ENCODE assay signal across 14 cellular contexts in the genomic region with DNA sequence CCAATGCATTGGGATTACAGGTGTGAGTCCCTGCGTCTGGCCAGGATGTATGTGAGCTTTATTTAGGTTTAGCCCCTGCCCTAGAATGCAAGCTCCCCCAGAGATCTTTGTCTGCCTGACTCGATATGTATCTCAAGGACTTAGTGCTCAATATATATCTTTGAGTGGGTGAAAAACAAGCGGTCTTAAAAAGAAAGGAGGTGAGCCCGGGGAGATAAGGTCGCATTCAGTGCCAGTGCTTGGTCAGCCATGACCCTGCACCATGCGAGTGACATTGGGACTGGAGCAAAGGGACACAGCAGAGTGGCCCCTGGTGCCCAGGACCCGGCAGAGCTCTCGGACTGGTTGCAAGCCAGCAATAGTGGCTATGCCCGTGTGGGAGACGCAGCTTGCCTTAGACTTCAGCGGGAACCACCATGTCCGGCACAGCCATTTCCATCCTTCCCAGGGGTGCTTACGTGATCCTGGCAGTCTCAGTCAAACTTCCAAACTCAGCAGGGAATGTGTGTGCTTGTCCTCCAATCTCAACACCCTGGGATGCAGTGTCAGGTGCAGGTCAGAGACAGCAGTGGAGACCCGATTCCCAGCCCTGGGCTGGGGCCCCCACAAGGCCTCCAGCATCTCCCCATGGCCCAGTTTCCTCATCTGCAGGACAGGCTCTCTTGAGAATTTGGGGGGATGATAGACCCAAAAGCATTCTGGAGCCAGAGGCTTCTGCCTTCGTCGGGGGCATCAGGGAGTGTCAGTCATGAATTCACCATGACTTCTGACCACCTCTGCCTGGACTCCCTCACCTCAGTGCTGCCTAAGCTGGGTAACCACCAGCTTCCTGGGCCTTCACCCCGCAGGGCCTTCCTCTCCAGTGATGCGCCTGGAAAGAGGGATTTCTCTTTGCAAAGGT. TPM values are rescaled to one million over a fixed set of nuclear protein-coding genes. Genes with fewer than 3 reads are reported as not detected.
DNase-seq lines count a peak whose midpoint lies in the region; ATAC-seq and TF ChIP-seq lines count a peak whose summit lies in the region.
"Had no signal": no experiment of that assay in that cellular context is flagged by ENCODE, and none has a peak within 500 bp of the region (broad histone marks: within the 10 kb centered on the region; RNA-seq: fewer than 3 reads in every experiment).

No MANE protein-coding gene starts in this region.

- peak overlapping the region; percentile 99 for H3K27ac Mint-ChIP-seq in activated naive CD4-positive, alpha-beta T cell treated with anti-CD3 and anti-CD28 coated beads, Interleukin-2, amount 50 U/mL, for 24 hours
- H3K27ac Mint-ChIP-seq in activated B cell treated with CpG ODN at 0.5 μM for 24 hours (peak overlapping the region; percentile 97), immature natural killer cell (peak overlapping the region; percentile 79 to 99 (median 96))

- no peaks in the 10 kb centered on the region for H3K9me3 ChIP-seq in thymus (ENCODE audit: control insufficient read depth)

- peak overlapping the region; percentile 86 for H3K27ac ChIP-seq in thymus (ENCODE audit: low read depth)

- no peaks in the 10 kb centered on the region for H3K36me3 ChIP-seq in thymus (ENCODE audit: control insufficient read depth, insufficient read depth)

- ATAC-seq in activated B cell treated with CpG ODN at 0.5 μM for 24 hours (ENCODE audit: low read depth): no peak
- no peak for ATAC-seq in GM18907 (IDR thresholded peaks at IDR 0.05; ENCODE audit: unreplicated experiment)

- no peak for DNase-seq in activated naive CD4-positive, alpha-beta T cell (lab: John Stamatoyannopoulos, UW)
- DNase-seq in activated B cell treated with CpG ODN at 0.5 μM for 24 hours (no peak), immature natural killer cell (no peak), ureter (ENCODE audit: low spot score) (no peak), NCI-H2196 treated with DMSO at 0.1 percent for 48 hours (lab: John Stamatoyannopoulos, UW; ENCODE audit: unreplicated experiment) (no peak)
- DNase-seq: dorsolateral prefrontal cortex, foreskin fibroblast, NCI-H187, small intestine had no signal

- TF ChIP-seq CTCF in activated B cell treated with CpG ODN at 0.5 μM for 24 hours (IDR thresholded peaks at IDR 0.05): no peak

- POLR2A ChIA-PET in activated B cell treated with CpG ODN at 0.5 μM for 24 hours (lab: Charles Lee): interaction anchor here (1.5 to 2.5 kb wide), 4 partner anchors 62 to 197 kb away, joined by 4 to 13 read pairs (median 6); a partner anchor contains a TSS

- no peaks in the 10 kb centered on the region for H3K27me3 ChIP-seq in thymus (ENCODE audit: control insufficient read depth, insufficient read depth)

- H3K4me3 Mint-ChIP-seq in activated naive CD4-positive, alpha-beta T cell treated with anti-CD3 and anti-CD28 coated beads, Interleukin-2, amount 50 U/mL, for 24 hours: peak overlapping the region; percentile 93
- H3K4me3 Mint-ChIP-seq in activated B cell treated with CpG ODN at 0.5 μM for 24 hours: peak overlapping the region; percentile 84
- peak overlapping the region; percentile 86 to 95 (median 93) for H3K4me3 Mint-ChIP-seq in immature natural killer cell

- peaks cover 40% of the 10 kb centered on the region for H3K4me1 ChIP-seq in thymus (ENCODE audit: control insufficient read depth, insufficient read depth, low read length)

- H3K27me3 Mint-ChIP-seq in activated naive CD4-positive, alpha-beta T cell treated with anti-CD3 and anti-CD28 coated beads, Interleukin-2, amount 50 U/mL, for 24 hours: no peaks in the 10 kb centered on the region
- H3K27me3 Mint-ChIP-seq in activated B cell treated with CpG ODN at 0.5 μM for 24 hours (no peaks in the 10 kb centered on the region), immature natural killer cell (ENCODE audit: low read depth in 3 of 3) (peaks cover 7 to 16% (median 15%) of the 10 kb centered on the region in 3 donors)

- H3K4me3 ChIP-seq in thymus (ENCODE audit: low read length): no peak overlapping the region

- H3K4me1 Mint-ChIP-seq in activated naive CD4-positive, alpha-beta T cell treated with anti-CD3 and anti-CD28 coated beads, Interleukin-2, amount 50 U/mL, for 24 hours: peaks cover 76% of the 10 kb centered on the region
- H3K4me1 Mint-ChIP-seq in activated B cell treated with CpG ODN at 0.5 μM for 24 hours: peaks cover 77% of the 10 kb centered on the region
- peaks cover 27 to 39% of the 10 kb centered on the region in 2 donors for H3K4me1 Mint-ChIP-seq in immature natural killer cell

- H3K9me3 Mint-ChIP-seq in activated naive CD4-positive, alpha-beta T cell treated with anti-CD3 and anti-CD28 coated beads, Interleukin-2, amount 50 U/mL, for 24 hours: no peaks in the 10 kb centered on the region
- no peaks in the 10 kb centered on the region for H3K9me3 Mint-ChIP-seq in activated B cell treated with CpG ODN at 0.5 μM for 24 hours
- peaks cover 0 to 2% (median 0%) of the 10 kb centered on the region in 6 donors for H3K9me3 Mint-ChIP-seq in immature natural killer cell

- intact Hi-C loops in activated B cell treated with CpG ODN at 0.5 μM for 24 hours (cut with micrococcal nuclease): loop anchor here (5.0 to 10.0 kb wide), 2 partner anchors 514 to 701 kb away; a partner anchor contains a TSS

- 96% methylated on average over 18 of the region's 18 CpGs for WGBS in thymus

- CTCF ChIA-PET in activated B cell treated with CpG ODN at 0.5 μM for 24 hours (lab: Charles Lee): no interaction called here

- peaks cover 8% of the 10 kb centered on the region for H3K36me3 Mint-ChIP-seq in activated naive CD4-positive, alpha-beta T cell treated with anti-CD3 and anti-CD28 coated beads, Interleukin-2, amount 50 U/mL, for 24 hours
- H3K36me3 Mint-ChIP-seq in activated B cell treated with CpG ODN at 0.5 μM for 24 hours (ENCODE audit: low read depth) (peaks cover 18% of the 10 kb centered on the region), immature natural killer cell (peaks cover 5 to 20% (median 18%) of the 10 kb centered on the region in 3 donors)

RNA-seq across cellular contexts. Expression of a gene that starts 1.8 kb away (rescaled TPM):
- total RNA-seq in activated B cell treated with CpG ODN at 0.5 μM for 24 hours (32.6 and 34.4 TPM in 2 replicates), ureter (18.9 TPM)
- polyA plus RNA-seq in immature natural killer cell (10 to 100 TPM in 2 of 3 donors, 1 to 10 TPM in 1; 4.0 to 24.2 (median 11.1) TPM), thymus (33.0 TPM)
- polyA plus RNA-seq: neural cell had no signal

RNA-seq across cellular contexts. Expression of a gene that starts 47.0 kb away (rescaled TPM):
- total RNA-seq in activated B cell treated with CpG ODN at 0.5 μM for 24 hours (not detected in 2 replicates), ureter (116 TPM)
- polyA plus RNA-seq in immature natural killer cell (not detected), thymus (8.5 TPM)
- polyA plus RNA-seq: keratinocyte, neural cell had no signal

Comparison
In these comparisons a context has a peak if more than half of its experiments do, and no peak if none do; other contexts are left out.
1. RNA of a gene that starts 47.0 kb away (total RNA-seq): 116 TPM in ureter (single experiment); not detected in activated B cell treated with CpG ODN at 0.5 μM for 24 hours; every median in the first group is over 100 times any median in the second.
2. Peak in every context shown above with its lines, with median percentiles within 50 percentile points of each other: H3K27ac Mint-ChIP-seq and H3K4me3 Mint-ChIP-seq.